In the genomic region with DNA sequence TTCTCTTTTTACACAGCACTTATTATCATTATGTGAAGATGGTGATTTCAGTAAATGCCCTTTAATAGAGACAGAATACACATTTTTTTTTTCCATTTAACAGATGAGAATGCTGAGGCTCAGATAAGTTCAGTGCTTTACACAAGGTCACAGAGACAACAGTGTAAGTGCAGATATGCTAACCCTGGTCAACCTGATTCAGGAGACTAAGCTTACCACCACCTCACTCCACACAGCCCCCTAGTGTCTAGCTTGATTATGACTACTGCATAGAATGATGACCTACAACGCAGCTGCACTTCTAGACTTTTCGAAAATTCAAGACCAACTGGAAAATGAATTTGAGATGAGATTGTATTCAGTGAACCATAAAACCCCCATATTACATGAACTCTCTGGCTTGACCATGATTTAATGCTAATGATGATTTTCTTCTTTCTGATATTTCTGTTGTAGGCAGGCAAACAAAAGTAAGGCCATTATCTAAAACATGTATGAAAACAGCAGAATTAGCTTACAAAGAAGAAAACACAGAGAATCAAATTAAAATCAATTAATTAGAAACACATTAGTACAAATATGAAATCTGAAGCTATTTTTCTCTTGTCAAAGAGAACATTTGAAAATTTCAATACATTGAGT, we compare ENCODE assay signal across 1 cellular context.
A peak's percentile ranks its signal among the peaks of the same experiment; 100 is the strongest.
TF ChIP-seq lines count a peak whose summit lies in the region.

No MANE protein-coding gene starts in this region.

TF ChIP-seq in GM12878, 131 proteins besides CTCF, POLR2A, EP300 and RAD21 (continued from another document):
- TF ChIP-seq, protein P1, sequence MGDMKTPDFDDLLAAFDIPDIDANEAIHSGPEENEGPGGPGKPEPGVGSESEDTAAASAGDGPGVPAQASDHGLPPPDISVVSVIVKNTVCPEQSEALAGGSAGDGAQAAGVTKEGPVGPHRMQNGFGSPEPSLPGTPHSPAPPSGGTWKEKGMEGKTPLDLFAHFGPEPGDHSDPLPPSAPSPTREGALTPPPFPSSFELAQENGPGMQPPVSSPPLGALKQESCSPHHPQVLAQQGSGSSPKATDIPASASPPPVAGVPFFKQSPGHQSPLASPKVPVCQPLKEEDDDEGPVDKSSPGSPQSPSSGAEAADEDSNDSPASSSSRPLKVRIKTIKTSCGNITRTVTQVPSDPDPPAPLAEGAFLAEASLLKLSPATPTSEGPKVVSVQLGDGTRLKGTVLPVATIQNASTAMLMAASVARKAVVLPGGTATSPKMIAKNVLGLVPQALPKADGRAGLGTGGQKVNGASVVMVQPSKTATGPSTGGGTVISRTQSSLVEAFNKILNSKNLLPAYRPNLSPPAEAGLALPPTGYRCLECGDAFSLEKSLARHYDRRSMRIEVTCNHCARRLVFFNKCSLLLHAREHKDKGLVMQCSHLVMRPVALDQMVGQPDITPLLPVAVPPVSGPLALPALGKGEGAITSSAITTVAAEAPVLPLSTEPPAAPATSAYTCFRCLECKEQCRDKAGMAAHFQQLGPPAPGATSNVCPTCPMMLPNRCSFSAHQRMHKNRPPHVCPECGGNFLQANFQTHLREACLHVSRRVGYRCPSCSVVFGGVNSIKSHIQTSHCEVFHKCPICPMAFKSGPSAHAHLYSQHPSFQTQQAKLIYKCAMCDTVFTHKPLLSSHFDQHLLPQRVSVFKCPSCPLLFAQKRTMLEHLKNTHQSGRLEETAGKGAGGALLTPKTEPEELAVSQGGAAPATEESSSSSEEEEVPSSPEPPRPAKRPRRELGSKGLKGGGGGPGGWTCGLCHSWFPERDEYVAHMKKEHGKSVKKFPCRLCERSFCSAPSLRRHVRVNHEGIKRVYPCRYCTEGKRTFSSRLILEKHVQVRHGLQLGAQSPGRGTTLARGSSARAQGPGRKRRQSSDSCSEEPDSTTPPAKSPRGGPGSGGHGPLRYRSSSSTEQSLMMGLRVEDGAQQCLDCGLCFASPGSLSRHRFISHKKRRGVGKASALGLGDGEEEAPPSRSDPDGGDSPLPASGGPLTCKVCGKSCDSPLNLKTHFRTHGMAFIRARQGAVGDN (IDR thresholded peaks at IDR 0.05), result no peak
- TF ChIP-seq, protein P2, sequence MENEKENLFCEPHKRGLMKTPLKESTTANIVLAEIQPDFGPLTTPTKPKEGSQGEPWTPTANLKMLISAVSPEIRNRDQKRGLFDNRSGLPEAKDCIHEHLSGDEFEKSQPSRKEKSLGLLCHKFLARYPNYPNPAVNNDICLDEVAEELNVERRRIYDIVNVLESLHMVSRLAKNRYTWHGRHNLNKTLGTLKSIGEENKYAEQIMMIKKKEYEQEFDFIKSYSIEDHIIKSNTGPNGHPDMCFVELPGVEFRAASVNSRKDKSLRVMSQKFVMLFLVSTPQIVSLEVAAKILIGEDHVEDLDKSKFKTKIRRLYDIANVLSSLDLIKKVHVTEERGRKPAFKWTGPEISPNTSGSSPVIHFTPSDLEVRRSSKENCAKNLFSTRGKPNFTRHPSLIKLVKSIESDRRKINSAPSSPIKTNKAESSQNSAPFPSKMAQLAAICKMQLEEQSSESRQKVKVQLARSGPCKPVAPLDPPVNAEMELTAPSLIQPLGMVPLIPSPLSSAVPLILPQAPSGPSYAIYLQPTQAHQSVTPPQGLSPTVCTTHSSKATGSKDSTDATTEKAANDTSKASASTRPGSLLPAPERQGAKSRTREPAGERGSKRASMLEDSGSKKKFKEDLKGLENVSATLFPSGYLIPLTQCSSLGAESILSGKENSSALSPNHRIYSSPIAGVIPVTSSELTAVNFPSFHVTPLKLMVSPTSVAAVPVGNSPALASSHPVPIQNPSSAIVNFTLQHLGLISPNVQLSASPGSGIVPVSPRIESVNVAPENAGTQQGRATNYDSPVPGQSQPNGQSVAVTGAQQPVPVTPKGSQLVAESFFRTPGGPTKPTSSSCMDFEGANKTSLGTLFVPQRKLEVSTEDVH (IDR thresholded peaks at IDR 0.05; ENCODE audit: low read depth, partially characterized antibody), result no peak
- TF ChIP-seq CHD1 (IDR thresholded peaks at IDR 0.05; ENCODE audit: low read depth, low read length) (no peak), YY1 (IDR thresholded peaks at IDR 0.05; ENCODE audit: low read depth, low read length) (no peak), NFIC (IDR thresholded peaks at IDR 0.05; ENCODE audit: low read depth, low read length) (no peak), ATF7 (IDR thresholded peaks at IDR 0.05; ENCODE audit: low read depth) (no peak), SMC3 (IDR thresholded peaks at IDR 0.05; ENCODE audit: borderline replicate concordance, low read length) (peak; percentile 65; the same call in 1 of the 2 replicates), SMARCA5 (IDR thresholded peaks at IDR 0.05) (peak; percentile 60; the same call in 1 of the 2 replicates), DPF2 (IDR thresholded peaks at IDR 0.05) (no peak), LARP7 (IDR thresholded peaks at IDR 0.05) (no peak), SUPT20H (IDR thresholded peaks at IDR 0.05; ENCODE audit: borderline replicate concordance, control insufficient read depth, low read depth, low read length) (no peak), MTA2 (IDR thresholded peaks at IDR 0.05; ENCODE audit: low read depth) (peak; percentile 27; the same call in 1 of the 2 replicates), MYB (IDR thresholded peaks at IDR 0.05; ENCODE audit: borderline replicate concordance, low read depth, low read length) (no peak), NR2F1 (conservative IDR thresholded peaks at IDR 0.05) (0 out of 2 replicates have a peak, but pooled peaks have one; percentile 30), MXI1 (IDR thresholded peaks at IDR 0.05; ENCODE audit: low read depth, low read length) (no peak), ZNF217 (IDR thresholded peaks at IDR 0.05) (no peak)
- TF ChIP-seq, protein P3, sequence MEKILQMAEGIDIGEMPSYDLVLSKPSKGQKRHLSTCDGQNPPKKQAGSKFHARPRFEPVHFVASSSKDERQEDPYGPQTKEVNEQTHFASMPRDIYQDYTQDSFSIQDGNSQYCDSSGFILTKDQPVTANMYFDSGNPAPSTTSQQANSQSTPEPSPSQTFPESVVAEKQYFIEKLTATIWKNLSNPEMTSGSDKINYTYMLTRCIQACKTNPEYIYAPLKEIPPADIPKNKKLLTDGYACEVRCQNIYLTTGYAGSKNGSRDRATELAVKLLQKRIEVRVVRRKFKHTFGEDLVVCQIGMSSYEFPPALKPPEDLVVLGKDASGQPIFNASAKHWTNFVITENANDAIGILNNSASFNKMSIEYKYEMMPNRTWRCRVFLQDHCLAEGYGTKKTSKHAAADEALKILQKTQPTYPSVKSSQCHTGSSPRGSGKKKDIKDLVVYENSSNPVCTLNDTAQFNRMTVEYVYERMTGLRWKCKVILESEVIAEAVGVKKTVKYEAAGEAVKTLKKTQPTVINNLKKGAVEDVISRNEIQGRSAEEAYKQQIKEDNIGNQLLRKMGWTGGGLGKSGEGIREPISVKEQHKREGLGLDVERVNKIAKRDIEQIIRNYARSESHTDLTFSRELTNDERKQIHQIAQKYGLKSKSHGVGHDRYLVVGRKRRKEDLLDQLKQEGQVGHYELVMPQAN (conservative IDR thresholded peaks at IDR 0.05), result no peak
